12 cellular contexts compared by ENCODE assay signal in genomic region chr6:119308994-119309657, GRCh38. TPM values are rescaled to one million over a fixed set of nuclear protein-coding genes. Genes with fewer than 3 reads are reported as not detected.
DNase-seq lines count a peak whose midpoint lies in the region; ATAC-seq lines count a peak whose summit lies in the region.
"Had no signal": no experiment of that assay in that cellular context is flagged by ENCODE, and none has a peak within 500 bp of the region (broad histone marks: within the 10 kb centered on the region; RNA-seq: fewer than 3 reads in every experiment).

No MANE protein-coding gene starts in this region.

- no peak overlapping the region for H3K4me3 Mint-ChIP-seq in activated naive CD4-positive, alpha-beta T cell treated with anti-CD3 and anti-CD28 coated beads, Interleukin-2, amount 10 ng/mL, durations not matched to agents 7 days and 5 days
- H3K4me3 Mint-ChIP-seq: natural killer cell treated with Interleukin-12 subunit alpha and Interleukin-12 subunit beta and Interleukin-15 and Interleukin-18, amount 100 ng/mL, for 72 hours had no signal

- H3K36me3 Mint-ChIP-seq in activated naive CD4-positive, alpha-beta T cell treated with anti-CD3 and anti-CD28 coated beads, Interleukin-2, amount 10 ng/mL, durations not matched to agents 7 days and 5 days, result peaks cover 9% of the 10 kb centered on the region
- H3K36me3 Mint-ChIP-seq in activated naive CD4-positive, alpha-beta T cell treated with anti-CD3 and anti-CD28 coated beads, Interleukin-2, amount 50 U/mL, for 72 hours, result peaks cover 0 to 6% of the 10 kb centered on the region in 2 donors

- ATAC-seq in activated naive CD4-positive, alpha-beta T cell treated with anti-CD3 and anti-CD28 coated beads, Interleukin-2, amount 50 U/mL, for 72 hours, result no peak
- no peak for ATAC-seq in GM21360 (IDR thresholded peaks at IDR 0.05; ENCODE audit: unreplicated experiment)
- no peak for ATAC-seq in GM21737 (IDR thresholded peaks at IDR 0.05; ENCODE audit: unreplicated experiment)
- no peak for ATAC-seq in GM21717 (IDR thresholded peaks at IDR 0.05; ENCODE audit: unreplicated experiment)
- ATAC-seq: natural killer cell treated with Interleukin-12 subunit alpha and Interleukin-12 subunit beta and Interleukin-15 and Interleukin-18, amount 100 ng/mL, for 72 hours had no signal

- no peaks in the 10 kb centered on the region for H3K27me3 Mint-ChIP-seq in activated naive CD4-positive, alpha-beta T cell treated with anti-CD3 and anti-CD28 coated beads, Interleukin-2, amount 10 ng/mL, durations not matched to agents 7 days and 5 days
- H3K27me3 Mint-ChIP-seq: natural killer cell treated with Interleukin-12 subunit alpha and Interleukin-12 subunit beta and Interleukin-15 and Interleukin-18, amount 100 ng/mL, for 72 hours had no signal

- CTCF ChIA-PET in activated naive CD4-positive, alpha-beta T cell treated with anti-CD3 and anti-CD28 coated beads, Interleukin-2, amount 10 ng/mL, durations not matched to agents 7 days and 5 days (lab: Charles Lee), result interaction anchor here (1.2 to 1.3 kb wide), 2 partner anchors 42 to 161 kb away, joined by 3 read pairs; no protein-coding TSS in a partner anchor

- H3K4me1 Mint-ChIP-seq in activated naive CD4-positive, alpha-beta T cell treated with anti-CD3 and anti-CD28 coated beads, Interleukin-2, amount 10 ng/mL, durations not matched to agents 7 days and 5 days, result peaks cover 48% of the 10 kb centered on the region

- H3K27ac Mint-ChIP-seq in activated naive CD4-positive, alpha-beta T cell treated with anti-CD3 and anti-CD28 coated beads, Interleukin-2, amount 10 ng/mL, durations not matched to agents 7 days and 5 days, result peak overlapping the region; percentile 20
- H3K27ac Mint-ChIP-seq in activated naive CD4-positive, alpha-beta T cell treated with anti-CD3 and anti-CD28 coated beads, Interleukin-2, amount 50 U/mL, for 72 hours, result no peak overlapping the region

- no peak for DNase-seq in activated naive CD4-positive, alpha-beta T cell treated with anti-CD3 and anti-CD28 coated beads, Interleukin-2, amount 10 ng/mL, durations not matched to agents 7 days and 5 days
- DNase-seq in activated naive CD4-positive, alpha-beta T cell treated with anti-CD3 and anti-CD28 coated beads, Interleukin-2, amount 50 U/mL, for 72 hours (ENCODE audit: low spot score in 2 of 2), result no peak
- peak; percentile 49 for DNase-seq in OCI-M1 (lab: John Stamatoyannopoulos, UW)
- DNase-seq in glomerular visceral epithelial cell (ENCODE audit: extremely low spot score), result peak; percentile 32
- DNase-seq in OCI-M2 (lab: John Stamatoyannopoulos, UW; ENCODE audit: unreplicated experiment), result no peak
- DNase-seq: H7, NCI-H1694 treated with DMSO at 0.1 percent for 48 hours, T1000 had no signal

- H3K9me3 Mint-ChIP-seq in activated naive CD4-positive, alpha-beta T cell treated with anti-CD3 and anti-CD28 coated beads, Interleukin-2, amount 10 ng/mL, durations not matched to agents 7 days and 5 days, result no peaks in the 10 kb centered on the region
- no peaks in the 10 kb centered on the region for H3K9me3 Mint-ChIP-seq in activated naive CD4-positive, alpha-beta T cell treated with anti-CD3 and anti-CD28 coated beads, Interleukin-2, amount 50 U/mL, for 72 hours
- H3K9me3 Mint-ChIP-seq: natural killer cell treated with Interleukin-12 subunit alpha and Interleukin-12 subunit beta and Interleukin-15 and Interleukin-18, amount 100 ng/mL, for 72 hours had no signal

RNA-seq across cellular contexts. Expression of gene MAN1A1, which starts 40.4 kb away (rescaled TPM):
- 10 to 100 TPM; 18.6 to 25.9 TPM for total RNA-seq in activated naive CD4-positive, alpha-beta T cell treated with anti-CD3 and anti-CD28 coated beads, Interleukin-2, amount 50 U/mL, for 72 hours

Comparison
In these comparisons a context has a peak if more than half of its experiments do, and no peak if none do; other contexts are left out.
1. DNase-seq: peak in OCI-M1 (single experiment) and glomerular visceral epithelial cell (single experiment); none in activated naive CD4-positive, alpha-beta T cell treated with anti-CD3 and anti-CD28 coated beads, Interleukin-2, amount 10 ng/mL, durations not matched to agents 7 days and 5 days (single experiment), activated naive CD4-positive, alpha-beta T cell treated with anti-CD3 and anti-CD28 coated beads, Interleukin-2, amount 50 U/mL, for 72 hours (0 of 2) and OCI-M2 (single experiment).